15 cellular contexts compared by ENCODE assay signal in genomic region chr4:13783800-13784411, GRCh38.
DNase-seq lines count a peak whose midpoint lies in the region; ATAC-seq and TF ChIP-seq lines count a peak whose summit lies in the region.
"Had no signal": no experiment of that assay in that cellular context is flagged by ENCODE, and none has a peak within 500 bp of the region (broad histone marks: within the 10 kb centered on the region; RNA-seq: fewer than 3 reads in every experiment).

No MANE protein-coding gene starts in this region.

- peak; percentile 78 for ATAC-seq in GM19328 (IDR thresholded peaks at IDR 0.05; ENCODE audit: unreplicated experiment)

- H3K4me3 ChIP-seq in HUES48 (ENCODE audit: low read depth, low read length) (no peak overlapping the region), fibroblast of the aortic adventitia (ENCODE audit: low read depth, low read length) (no peak overlapping the region)
- H3K4me3 ChIP-seq: pancreas had no signal

- peak; percentile 6 for DNase-seq in fibroblast of the aortic adventitia (ENCODE audit: low read depth)
- DNase-seq in pons (ENCODE audit: low spot score), result peak; percentile 96
- no peak for DNase-seq in NCI-H69 (lab: John Stamatoyannopoulos, UW)
- DNase-seq in activated CD4-positive, alpha-beta memory T cell treated with anti-CD3 and anti-CD28 coated beads for 36 hours, result no peak
- DNase-seq in KG1 (lab: John Stamatoyannopoulos, UW), result no peak
- no peak for DNase-seq in activated T-cell treated with anti-CD3 and anti-CD28 coated beads for 4 hours
- DNase-seq: activated CD4-positive, alpha-beta T cell treated with anti-CD3 and anti-CD28 coated beads for 1 hour; activated effector memory CD4-positive, alpha-beta T cell treated with anti-CD3 and anti-CD28 coated beads, Interleukin-2, amount 50 U/mL, for 16 hours; COR-L47; effector CD4-positive, alpha-beta T cell; NCI-H2171; pancreas; SHP77 had no signal

- H3K36me3 ChIP-seq in HUES48 (ENCODE audit: control insufficient read depth, insufficient read depth, low read length), result no peaks in the 10 kb centered on the region
- H3K36me3 ChIP-seq: pancreas had no signal

- H3K27me3 ChIP-seq in HUES48 (ENCODE audit: control insufficient read depth, insufficient read depth, low read length), result no peaks in the 10 kb centered on the region
- H3K27me3 ChIP-seq: pancreas had no signal

- H3K27ac Mint-ChIP-seq in activated CD4-positive, alpha-beta memory T cell treated with anti-CD3 and anti-CD28 coated beads for 36 hours, result no peak overlapping the region

- H3K9ac ChIP-seq in HUES48 (ENCODE audit: low read depth, low read length), result no peak overlapping the region

- no peaks in the 10 kb centered on the region for H3K36me3 Mint-ChIP-seq in activated CD4-positive, alpha-beta memory T cell treated with anti-CD3 and anti-CD28 coated beads for 36 hours

- CTCF ChIA-PET in activated CD4-positive, alpha-beta memory T cell treated with anti-CD3 and anti-CD28 coated beads for 36 hours (lab: Charles Lee), result no interaction called here

- H3K9me3 Mint-ChIP-seq in activated CD4-positive, alpha-beta memory T cell treated with anti-CD3 and anti-CD28 coated beads for 36 hours, result no peaks in the 10 kb centered on the region

- no peaks in the 10 kb centered on the region for H3K9me3 ChIP-seq in HUES48 (ENCODE audit: control insufficient read depth, insufficient read depth, low read length)
- H3K9me3 ChIP-seq: pancreas had no signal

- H3K27me3 Mint-ChIP-seq in activated CD4-positive, alpha-beta memory T cell treated with anti-CD3 and anti-CD28 coated beads for 36 hours, result no peaks in the 10 kb centered on the region

- TF ChIP-seq CTCF in fibroblast of the aortic adventitia (IDR thresholded peaks at IDR 0.05; ENCODE audit: insufficient read depth, low read length), result no peak

- intact Hi-C loops in activated CD4-positive, alpha-beta memory T cell treated with anti-CD3 and anti-CD28 coated beads for 36 hours (cut with micrococcal nuclease), result no loop called here

- H3K4me1 Mint-ChIP-seq in activated CD4-positive, alpha-beta memory T cell treated with anti-CD3 and anti-CD28 coated beads for 36 hours (ENCODE audit: low read depth), result no peaks in the 10 kb centered on the region

- peak overlapping the region; percentile 17 for H3K27ac ChIP-seq in HUES48 (ENCODE audit: low read depth, low read length)
- H3K27ac ChIP-seq: pancreas had no signal

- H3K4me1 ChIP-seq in HUES48 (ENCODE audit: control insufficient read depth, insufficient read depth, low read length), result no peaks in the 10 kb centered on the region
- H3K4me1 ChIP-seq: pancreas had no signal

- POLR2A ChIA-PET in activated CD4-positive, alpha-beta memory T cell treated with anti-CD3 and anti-CD28 coated beads for 36 hours (lab: Charles Lee), result no interaction called here

- no peak overlapping the region for H3K4me3 Mint-ChIP-seq in activated CD4-positive, alpha-beta memory T cell treated with anti-CD3 and anti-CD28 coated beads for 36 hours

Comparison
In these comparisons a context has a peak if more than half of its experiments do, and no peak if none do; other contexts are left out.
1. DNase-seq: peak in fibroblast of the aortic adventitia (single experiment) and pons (single experiment); none in NCI-H69 (single experiment), activated CD4-positive, alpha-beta memory T cell treated with anti-CD3 and anti-CD28 coated beads for 36 hours (single experiment), KG1 (single experiment) and activated T-cell treated with anti-CD3 and anti-CD28 coated beads for 4 hours (single experiment).